8 cellular contexts compared by ENCODE assay signal in genomic region chr1:174999926-175000696, GRCh38. TPM values are rescaled to one million over a fixed set of nuclear protein-coding genes. Genes with fewer than 3 reads are reported as not detected.
DNase-seq lines count a peak whose midpoint lies in the region; ATAC-seq lines count a peak whose summit lies in the region.

A gene with protein sequence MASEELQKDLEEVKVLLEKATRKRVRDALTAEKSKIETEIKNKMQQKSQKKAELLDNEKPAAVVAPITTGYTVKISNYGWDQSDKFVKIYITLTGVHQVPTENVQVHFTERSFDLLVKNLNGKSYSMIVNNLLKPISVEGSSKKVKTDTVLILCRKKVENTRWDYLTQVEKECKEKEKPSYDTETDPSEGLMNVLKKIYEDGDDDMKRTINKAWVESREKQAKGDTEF (plus strand): TSS chr1:174999947. CDS start chr1:175000181, 234 bp downstream.

- H3K4me1 Mint-ChIP-seq in activated T-cell treated with anti-CD3 and anti-CD28 coated beads, Interleukin-2, amount 50 U/mL, for 72 hours (ENCODE audit: low read depth), result peaks cover 42% of the 10 kb centered on the region

- peaks cover 9 to 28% of the 10 kb centered on the region in 2 donors for H3K36me3 Mint-ChIP-seq in activated T-cell treated with anti-CD3 and anti-CD28 coated beads, Interleukin-2, amount 50 U/mL, for 72 hours (ENCODE audit: insufficient read depth in 2 of 2)

- H3K27me3 Mint-ChIP-seq in activated T-cell treated with anti-CD3 and anti-CD28 coated beads, Interleukin-2, amount 50 U/mL, for 72 hours (ENCODE audit: low read depth), result no peaks in the 10 kb centered on the region

- peak within 1 kb of the TSS; percentile 96 for H3K27ac Mint-ChIP-seq in activated T-cell treated with anti-CD3 and anti-CD28 coated beads, Interleukin-2, amount 50 U/mL, for 72 hours

- H3K9me3 Mint-ChIP-seq in activated T-cell treated with anti-CD3 and anti-CD28 coated beads, Interleukin-2, amount 50 U/mL, for 72 hours, result no peaks in the 10 kb centered on the region

- ATAC-seq in HG02610 (IDR thresholded peaks at IDR 0.05; ENCODE audit: unreplicated experiment), result peak; percentile 12
- ATAC-seq in activated T-cell treated with anti-CD3 and anti-CD28 coated beads, Interleukin-2, amount 50 U/mL, for 72 hours (replicated peaks in 1 of 2), result peak; percentile 1 to 3

- DNase-seq in NCI-H1694 treated with DMSO at 0.1 percent for 48 hours (lab: John Stamatoyannopoulos, UW) (peak; percentile 11), NCI-H1694 (lab: John Stamatoyannopoulos, UW) (no peak), NCI-H69 (lab: John Stamatoyannopoulos, UW) (peak; percentile 77), glomerular endothelial cell (ENCODE audit: extremely low read depth, low read depth, low spot score) (no peak), occipital lobe (lab: John Stamatoyannopoulos, UW) (no peak), NCI-H774 (lab: John Stamatoyannopoulos, UW) (no peak)
- peak in 1 of 2 donors; percentile 47 for DNase-seq in activated T-cell treated with anti-CD3 and anti-CD28 coated beads, Interleukin-2, amount 50 U/mL, for 72 hours

- no peak within 1 kb of the TSS for H3K4me3 Mint-ChIP-seq in activated T-cell treated with anti-CD3 and anti-CD28 coated beads, Interleukin-2, amount 50 U/mL, for 72 hours

RNA-seq across cellular contexts. Expression of the gene that starts here (rescaled TPM):
- total RNA-seq in activated T-cell treated with anti-CD3 and anti-CD28 coated beads, Interleukin-2, amount 50 U/mL, for 72 hours, result 100 to 1,000 TPM; 270 to 306 TPM
- total RNA-seq in glomerular endothelial cell (76.7 and 82.1 TPM in 2 replicates), occipital lobe (103 TPM)

Comparison
In these comparisons a context has a peak if more than half of its experiments do, and no peak if none do; other contexts are left out.
1. DNase-seq: peak in NCI-H1694 treated with DMSO at 0.1 percent for 48 hours (single experiment) and NCI-H69 (single experiment); none in NCI-H1694 (single experiment), glomerular endothelial cell (single experiment), occipital lobe (single experiment) and NCI-H774 (single experiment).